In genomic region chr2:188243381-188243780, GRCh38 we compare ENCODE assay signal across 20 cellular contexts. TPM values are rescaled to one million over a fixed set of nuclear protein-coding genes. Genes with fewer than 3 reads are reported as not detected.
A peak's percentile ranks its signal among the peaks of the same experiment; 100 is the strongest.
DNase-seq lines count a peak whose midpoint lies in the region; TF ChIP-seq lines count a peak whose summit lies in the region.
"Had no signal": no experiment of that assay in that cellular context is flagged by ENCODE, and none has a peak within 500 bp of the region (broad histone marks: within the 10 kb centered on the region; RNA-seq: fewer than 3 reads in every experiment).

No MANE protein-coding gene starts in this region.

- H3K9me3 ChIP-seq in adipocyte (ENCODE audit: control insufficient read depth, low read length), result peaks cover 5% of the 10 kb centered on the region

- DNase-seq in EL (peak; percentile 53), HFFc6 (peak; percentile 1), adipocyte (ENCODE audit: low read depth) (peak; percentile 2), islet precursor cell (peak; percentile 70), NCI-H2171 (lab: John Stamatoyannopoulos, UW) (no peak), SW480 (ENCODE audit: low spot score) (no peak), substantia nigra (lab: John Stamatoyannopoulos, UW) (no peak)
- DNase-seq: CD4-positive, CD25-positive, alpha-beta regulatory T cell; GF-D8; KG1; NCI-H1092 treated with DMSO at 0.1 percent for 48 hours; NCI-H1436; NCI-H187; NCI-H2081 treated with DMSO at 0.1 percent for 48 hours; NCI-H2171 treated with DMSO at 0.1 percent for 48 hours; NCI-H524; NCI-H774; T-cell had no signal

- no peaks in the 10 kb centered on the region for H3K36me3 ChIP-seq in adipocyte (ENCODE audit: control insufficient read depth, insufficient read depth, low read length, severe bottlenecking)
- H3K36me3 ChIP-seq: BLaER1, SJCRH30 had no signal

- peaks cover 7% of the 10 kb centered on the region; the same call in 1 of the 2 replicates for H3K4me1 Mint-ChIP-seq in HFFc6 (ENCODE audit: low read depth)
- H3K4me1 Mint-ChIP-seq: CD4-positive, CD25-positive, alpha-beta regulatory T cell; T-cell had no signal

- H3K36me3 Mint-ChIP-seq in HFFc6 (ENCODE audit: low read depth), result peaks cover 6% of the 10 kb centered on the region; the same call in 1 of the 2 replicates
- H3K36me3 Mint-ChIP-seq: CD4-positive, CD25-positive, alpha-beta regulatory T cell; T-cell had no signal

- no peak for TF ChIP-seq CTCF in HFFc6 (IDR thresholded peaks at IDR 0.05)

- no peaks in the 10 kb centered on the region for H3K27me3 Mint-ChIP-seq in HFFc6 (ENCODE audit: insufficient read depth)
- H3K27me3 Mint-ChIP-seq: CD4-positive, CD25-positive, alpha-beta regulatory T cell; T-cell had no signal

- no peaks in the 10 kb centered on the region for H3K27me3 ChIP-seq in adipocyte (replicated peaks; ENCODE audit: control insufficient read depth, insufficient read depth, low read length)
- H3K27me3 ChIP-seq: BLaER1, SJCRH30 had no signal

- H3K4me3 Mint-ChIP-seq in HFFc6, result no peak overlapping the region
- H3K4me3 Mint-ChIP-seq: CD4-positive, CD25-positive, alpha-beta regulatory T cell; T-cell had no signal

- H3K9ac ChIP-seq in adipocyte (ENCODE audit: low read length), result no peak overlapping the region
- H3K9ac ChIP-seq: BLaER1 had no signal

- H3K27ac ChIP-seq in substantia nigra (ENCODE audit: low read depth, low read length, poor library complexity, severe bottlenecking), result no peak overlapping the region
- H3K27ac ChIP-seq: BLaER1, SJCRH30 had no signal

- H3K27ac Mint-ChIP-seq in HFFc6, result no peak overlapping the region
- H3K27ac Mint-ChIP-seq: CD4-positive, CD25-positive, alpha-beta regulatory T cell; T-cell had no signal

- H3K9me3 Mint-ChIP-seq in HFFc6, result no peaks in the 10 kb centered on the region; the same call in 1 of the 2 replicates

- no peaks in the 10 kb centered on the region for H3K4me1 ChIP-seq in adipocyte (ENCODE audit: control insufficient read depth, insufficient read depth, low read length)
- H3K4me1 ChIP-seq: BLaER1, SJCRH30 had no signal

- H3K4me3 ChIP-seq in adipocyte (ENCODE audit: low read length), result no peak overlapping the region
- H3K4me3 ChIP-seq: BLaER1, SJCRH30 had no signal

RNA-seq across cellular contexts. Expression of gene GULP1, which starts 48.3 kb away (rescaled TPM):
- 10 to 100 TPM; 33.3 to 76.1 (median 63.9) TPM for total RNA-seq in HFFc6 (2021; fragmentation: NEBNext Ultra II Directional; extraction: Animal tissue kit (Norgen Biotek cat#: 25700))
- total RNA-seq: CD4-positive, CD25-positive, alpha-beta regulatory T cell had no signal

Comparison
In these comparisons a context has a peak if more than half of its experiments do, and no peak if none do; other contexts are left out.
1. DNase-seq: peak in EL (single experiment), HFFc6 (single experiment), adipocyte (single experiment) and islet precursor cell (single experiment); none in NCI-H2171 (single experiment), SW480 (single experiment) and substantia nigra (0 of 49).